In genomic region chr11:747176-748006, GRCh38 we compare ENCODE assay signal across 8 cellular contexts. TPM values are rescaled to one million over a fixed set of nuclear protein-coding genes. Genes with fewer than 3 reads are reported as not detected.
DNase-seq lines count a peak whose midpoint lies in the region; ATAC-seq, FAIRE-seq and TF ChIP-seq lines count a peak whose summit lies in the region.

Gene TALDO1 (plus strand): TSS chr11:747464. CDS start chr11:747482, 18 bp downstream.

- peaks cover 35% of the 10 kb centered on the region for H3K4me1 ChIP-seq in BLaER1

- H3K27ac ChIP-seq in BLaER1: peak within 1 kb of the TSS; percentile 87

- no peak for TF ChIP-seq CTCF in lower leg skin (IDR thresholded peaks at IDR 0.05)

- intact Hi-C loops in lower leg skin (cut with DNase I; ENCODE audit: low total_unique reads): no loop called here

- DNase-seq in GM19239 (ENCODE audit: insufficient read length, low spot score) (peak; percentile 98), NCI-H526 (lab: John Stamatoyannopoulos, UW) (peak; percentile 86 to 99), dermis microvascular lymphatic vessel endothelial cell (ENCODE audit: low read depth in 2 of 2) (peak; percentile 58 to 89), lower leg skin (ENCODE audit: low spot score in 2 of 2) (peak; percentile 76 to 97)
- DNase-seq in activated CD4-positive, alpha-beta T cell treated with anti-CD3 and anti-CD28 coated beads, Interleukin-2, amount 50 U/mL, for 24 hours (ENCODE audit: low read depth in 1 of 2, low spot score in 1 of 2): peak; percentile 67 to 79
- peak; percentile 81 to 90 for DNase-seq in stimulated activated CD4-positive, alpha-beta T cell treated with anti-CD3 and anti-CD28 coated beads, Interleukin-4, amount 100 ng/mL, for 48 hours (ENCODE audit: low read depth in 2 of 2)

- 1% methylated on average over 20 to 45 of the region's 110 CpGs for WGBS in lower leg skin, 2 donors

- H3K9ac ChIP-seq in BLaER1: peak within 1 kb of the TSS; percentile 95

- no peaks in the 10 kb centered on the region for H3K9me3 ChIP-seq in BLaER1

- TF ChIP-seq POLR2A in lower leg skin (IDR thresholded peaks at IDR 0.05): no peak

- H3K4me3 ChIP-seq in BLaER1 (peak within 1 kb of the TSS; percentile 100), lower leg skin (ENCODE audit: low read depth, poor library complexity, severe bottlenecking) (peak within 1 kb of the TSS; percentile 95)

- peaks cover 15% of the 10 kb centered on the region for H3K36me3 ChIP-seq in BLaER1

- H3K4me2 ChIP-seq in BLaER1: peak within 1 kb of the TSS; percentile 97

- FAIRE-seq in GM19239 (lab: Jason Lieb, UNC): peak; percentile 47

- ATAC-seq in HG03442 (IDR thresholded peaks at IDR 0.05; ENCODE audit: unreplicated experiment): peak; percentile 83

- peaks cover 50% of the 10 kb centered on the region for H4K20me1 ChIP-seq in BLaER1

- no peaks in the 10 kb centered on the region for H3K27me3 ChIP-seq in BLaER1

RNA-seq across cellular contexts. Expression of gene TALDO1, which starts in this region (rescaled TPM):
- total RNA-seq in dermis microvascular lymphatic vessel endothelial cell: 112 and 113 TPM in 2 replicates
- total RNA-seq in lower leg skin: 100 to 1,000 TPM; 167 to 249 (median 183) TPM

Comparison
In these comparisons a context has a peak if more than half of its experiments do, and no peak if none do; other contexts are left out.
1. Peak in every context shown above with its lines: DNase-seq, ATAC-seq, H3K4me3 ChIP-seq and H3K27ac ChIP-seq.